In the genomic region with DNA sequence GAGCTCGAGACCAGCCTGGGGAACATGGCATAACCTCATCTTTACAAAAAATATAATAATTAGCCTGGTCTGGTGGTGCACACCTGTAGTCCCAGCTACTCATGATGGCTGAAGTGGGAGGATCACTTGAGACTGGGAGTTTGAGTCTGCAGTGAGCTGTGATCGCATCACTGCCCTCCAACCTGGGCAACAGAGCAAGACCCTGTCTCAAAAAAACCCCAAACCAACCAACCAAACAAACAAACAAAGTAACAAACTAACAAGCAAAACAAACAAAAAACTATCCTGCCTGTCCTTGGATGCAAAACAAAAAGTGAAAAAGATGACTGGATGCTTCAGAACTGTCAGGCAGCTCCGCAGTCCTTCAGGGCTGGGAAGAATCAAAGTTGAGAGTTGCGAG, we compare ENCODE assay signal across 30 cellular contexts. TPM values are rescaled to one million over a fixed set of nuclear protein-coding genes. Genes with fewer than 3 reads are reported as not detected.
"Had no signal": no experiment of that assay in that cellular context is flagged by ENCODE, and none has a peak within 500 bp of the region (broad histone marks: within the 10 kb centered on the region; RNA-seq: fewer than 3 reads in every experiment).

No MANE protein-coding gene starts in this region.

- FAIRE-seq: small intestine had no signal

- H2AFZ ChIP-seq: neural progenitor cell, parathyroid adenoma had no signal

- H3K4me1 ChIP-seq: psoas muscle, right lobe of liver, sigmoid colon, transverse colon, upper lobe of right lung, uterus had no signal

- H3K4me2 ChIP-seq: neural progenitor cell had no signal

- H3K36me3 Mint-ChIP-seq: naive thymus-derived CD8-positive, alpha-beta T cell; natural killer cell treated with Interleukin-12 subunit alpha and Interleukin-12 subunit beta and Interleukin-15 and Interleukin-18, amount 100 ng/mL, for 72 hours; neural progenitor cell; stimulated activated memory B cell treated with anti-CD40 and anti-IgM and Interleukin-4, amounts not matched to agents 10 μg/mL and 1 μg/mL and 100 μg/mL, for 72 hours; type B pancreatic cell had no signal

- H3K27ac Mint-ChIP-seq: natural killer cell treated with Interleukin-12 subunit alpha and Interleukin-12 subunit beta and Interleukin-15 and Interleukin-18, amount 100 ng/mL, for 72 hours; nephron progenitor cell; neural progenitor cell; progenitor cell of endocrine pancreas; stimulated activated memory B cell treated with anti-CD40 and anti-IgM and Interleukin-4, amounts not matched to agents 10 μg/mL and 1 μg/mL and 100 μg/mL, for 72 hours; stimulated activated naive CD8-positive, alpha-beta T cell treated with anti-CD3 and anti-CD28 coated beads, Interleukin-15, amount 100 ng/mL, for 72 hours; type B pancreatic cell had no signal

- H3K27me3 ChIP-seq: ovary, right lobe of liver, testis, uterus had no signal

- H3K4me3 Mint-ChIP-seq: natural killer cell treated with Interleukin-12 subunit alpha and Interleukin-12 subunit beta and Interleukin-15 and Interleukin-18, amount 100 ng/mL, for 72 hours; nephron progenitor cell; neural progenitor cell; stimulated activated memory B cell treated with anti-CD40 and anti-IgM and Interleukin-4, amounts not matched to agents 10 μg/mL and 1 μg/mL and 100 μg/mL, for 72 hours; stimulated activated naive CD8-positive, alpha-beta T cell treated with anti-CD3 and anti-CD28 coated beads, Interleukin-15, amount 100 ng/mL, for 72 hours; type B pancreatic cell had no signal

- DNase-seq: naive thymus-derived CD8-positive, alpha-beta T cell; nephron progenitor cell; occipital lobe; ovary; posterior cingulate gyrus; psoas muscle; right lobe of liver; sigmoid colon; small intestine; stimulated activated CD4-positive, alpha-beta T cell treated with anti-CD3 and anti-CD28 coated beads, Interleukin-15, amount 100 ng/mL, for 24 hours; stimulated activated CD4-positive, alpha-beta T cell treated with anti-CD3 and anti-CD28 coated beads, Interleukin-2, amount 100 ng/mL, for 24 hours; stimulated activated CD4-positive, alpha-beta T cell treated with anti-CD3 and anti-CD28 coated beads, Interleukin-4, amount 100 ng/mL, for 1 hour; stimulated activated CD4-positive, alpha-beta T cell treated with anti-CD3 and anti-CD28 coated beads, Interleukin-4, amount 100 ng/mL, for 4 hours; stimulated activated CD8-positive, alpha-beta memory T cell treated with anti-CD3 and anti-CD28 coated beads, Interleukin-4, amount 100 ng/mL, for 48 hours; stimulated activated naive CD4-positive, alpha-beta T cell; stimulated activated naive CD8-positive, alpha-beta T cell treated with anti-CD3 and anti-CD28 coated beads, Interleukin-15, amount 100 ng/mL, for 72 hours; stimulated activated naive CD8-positive, alpha-beta T cell treated with anti-CD3 and anti-CD28 coated beads, Interleukin-15, Interleukin-2, amounts not matched to agents 100 U/mL and 50 U/mL, for 24 hours; substantia nigra; testis; tibial artery; transverse colon; upper lobe of right lung; uterus had no signal

- H3K27ac ChIP-seq: neural progenitor cell, ovary, parathyroid adenoma, psoas muscle, right lobe of liver, sigmoid colon, suprapubic skin, testis, tibial artery, transverse colon, upper lobe of right lung, uterus had no signal

- H3K9ac ChIP-seq: neural progenitor cell, parathyroid adenoma had no signal

- H3K9me3 ChIP-seq: ovary, psoas muscle, right lobe of liver, sigmoid colon, suprapubic skin, testis, tibial artery, transverse colon, upper lobe of right lung, uterus had no signal

- H3K4me3 ChIP-seq: neural progenitor cell, ovary, psoas muscle, right lobe of liver, sigmoid colon, suprapubic skin, testis, tibial artery, transverse colon, upper lobe of right lung, uterus had no signal

- ATAC-seq: naive thymus-derived CD8-positive, alpha-beta T cell; natural killer cell treated with Interleukin-12 subunit alpha and Interleukin-12 subunit beta and Interleukin-15 and Interleukin-18, amount 100 ng/mL, for 72 hours; psoas muscle; stimulated activated memory B cell treated with anti-CD40 and anti-IgM and Interleukin-4, amounts not matched to agents 10 μg/mL and 1 μg/mL and 100 μg/mL, for 72 hours; stimulated activated naive CD8-positive, alpha-beta T cell treated with anti-CD3 and anti-CD28 coated beads, Interleukin-15, amount 100 ng/mL, for 72 hours; stimulated activated naive CD8-positive, alpha-beta T cell treated with anti-CD3 and anti-CD28 coated beads, Interleukin-15, Interleukin-2, amounts not matched to agents 100 U/mL and 50 U/mL, for 24 hours; upper lobe of right lung had no signal

- H3K36me3 ChIP-seq: neural progenitor cell, ovary, right lobe of liver, sigmoid colon, suprapubic skin, tibial artery, transverse colon, upper lobe of right lung, uterus had no signal

- H3K79me2 ChIP-seq: parathyroid adenoma had no signal

RNA-seq across cellular contexts. Expression of a gene that starts 5.7 kb away (rescaled TPM):
- polyA plus RNA-seq: naive thymus-derived CD8-positive, alpha-beta T cell had no signal
